Comparison of ENCODE assay signal across 6 cellular contexts in genomic region chr16:27086031-27086430, GRCh38. TPM values are rescaled to one million over a fixed set of nuclear protein-coding genes. Genes with fewer than 3 reads are reported as not detected.
"Had no signal": no experiment of that assay in that cellular context is flagged by ENCODE, and none has a peak within 500 bp of the region (broad histone marks: within the 10 kb centered on the region; RNA-seq: fewer than 3 reads in every experiment).

No MANE protein-coding gene starts in this region.

RNA-seq across cellular contexts. Expression of gene C16orf82, which starts 19.3 kb away (rescaled TPM):
- total RNA-seq: GM23248, GM23338, H1, H7, H9, HFFc6 had no signal
- polyA plus RNA-seq: GM23248, GM23338, H1 had no signal
